10 cellular contexts compared by ENCODE assay signal in genomic region chr12:78035913-78036658, GRCh38.
DNase-seq lines count a peak whose midpoint lies in the region; ATAC-seq lines count a peak whose summit lies in the region.
"Had no signal": no experiment of that assay in that cellular context is flagged by ENCODE, and none has a peak within 500 bp of the region (broad histone marks: within the 10 kb centered on the region; RNA-seq: fewer than 3 reads in every experiment).

No MANE protein-coding gene starts in this region.

- no peak overlapping the region for H3K27ac Mint-ChIP-seq in stimulated activated memory B cell treated with anti-CD40 and anti-IgM and Interleukin-4, amounts not matched to agents 10 μg/mL and 1 μg/mL and 100 μg/mL, for 72 hours

- no peak overlapping the region for H3K4me3 Mint-ChIP-seq in stimulated activated memory B cell treated with anti-CD40 and anti-IgM and Interleukin-4, amounts not matched to agents 10 μg/mL and 1 μg/mL and 100 μg/mL, for 72 hours
- H3K4me3 Mint-ChIP-seq: activated T-cell treated with anti-CD3 and anti-CD28 coated beads, Interleukin-2, amount 50 U/mL, for 4 hours had no signal

- no peaks in the 10 kb centered on the region for H3K36me3 Mint-ChIP-seq in stimulated activated memory B cell treated with anti-CD40 and anti-IgM and Interleukin-4, amounts not matched to agents 10 μg/mL and 1 μg/mL and 100 μg/mL, for 72 hours

- no peaks in the 10 kb centered on the region for H3K9me3 ChIP-seq in skeletal muscle satellite cell (replicated peaks; ENCODE audit: low read length)
- no peaks in the 10 kb centered on the region for H3K9me3 ChIP-seq in MG63

- no peak for ATAC-seq in stimulated activated memory B cell treated with anti-CD40 and anti-IgM and Interleukin-4, amounts not matched to agents 10 μg/mL and 1 μg/mL and 100 μg/mL, for 72 hours
- ATAC-seq: activated T-cell treated with anti-CD3 and anti-CD28 coated beads, Interleukin-2, amount 50 U/mL, for 4 hours had no signal

- H3K36me3 ChIP-seq in skeletal muscle satellite cell (ENCODE audit: insufficient read depth, low read length) (peaks cover 13% of the 10 kb centered on the region), MG63 (no peaks in the 10 kb centered on the region)

- H3K9me3 Mint-ChIP-seq in stimulated activated memory B cell treated with anti-CD40 and anti-IgM and Interleukin-4, amounts not matched to agents 10 μg/mL and 1 μg/mL and 100 μg/mL, for 72 hours: no peaks in the 10 kb centered on the region
- H3K9me3 Mint-ChIP-seq: activated T-cell treated with anti-CD3 and anti-CD28 coated beads, Interleukin-2, amount 50 U/mL, for 4 hours had no signal

- H3K9ac ChIP-seq in skeletal muscle satellite cell (ENCODE audit: low read depth, low read length): no peak overlapping the region

- peak overlapping the region; percentile 3 for H3K4me2 ChIP-seq in skeletal muscle satellite cell (ENCODE audit: low read length)

- H3K27me3 Mint-ChIP-seq in stimulated activated memory B cell treated with anti-CD40 and anti-IgM and Interleukin-4, amounts not matched to agents 10 μg/mL and 1 μg/mL and 100 μg/mL, for 72 hours: no peaks in the 10 kb centered on the region

- H3K4me3 ChIP-seq in skeletal muscle satellite cell (ENCODE audit: low read length) (no peak overlapping the region), MG63 (no peak overlapping the region)

- no peaks in the 10 kb centered on the region for H3K27me3 ChIP-seq in skeletal muscle satellite cell (ENCODE audit: control insufficient read depth, insufficient read depth, low read length)
- H3K27me3 ChIP-seq in MG63: no peaks in the 10 kb centered on the region

- DNase-seq in NCI-H146 treated with DMSO at 0.1 percent for 48 hours (lab: John Stamatoyannopoulos, UW; ENCODE audit: unreplicated experiment) (peak; percentile 82), anterior cingulate cortex (lab: John Stamatoyannopoulos, UW) (peak in 37 of 58 donors; percentile 5 to 73 (median 28)), hypothalamus (lab: John Stamatoyannopoulos, UW) (peak in 28 of 51 donors; percentile 4 to 77 (median 24)), CD1c-positive myeloid dendritic cell (ENCODE audit: extremely low spot score) (no peak), MG63 (no peak), germinal center (ENCODE audit: low spot score) (no peak)
- DNase-seq: activated T-cell treated with anti-CD3 and anti-CD28 coated beads, Interleukin-2, amount 50 U/mL, for 4 hours; left cardiac atrium had no signal

- no peaks in the 10 kb centered on the region for H3K4me1 Mint-ChIP-seq in stimulated activated memory B cell treated with anti-CD40 and anti-IgM and Interleukin-4, amounts not matched to agents 10 μg/mL and 1 μg/mL and 100 μg/mL, for 72 hours

- H3K4me1 ChIP-seq in skeletal muscle satellite cell (ENCODE audit: control insufficient read depth, insufficient read depth, low read length): no peaks in the 10 kb centered on the region

Comparison
In these comparisons a context has a peak if more than half of its experiments do, and no peak if none do; other contexts are left out.
1. DNase-seq: peak in NCI-H146 treated with DMSO at 0.1 percent for 48 hours (single experiment), anterior cingulate cortex (37 of 58) and hypothalamus (28 of 51); none in CD1c-positive myeloid dendritic cell (single experiment), MG63 (single experiment) and germinal center (single experiment).